In genomic region chr2:65153515-65153914, GRCh38 we compare ENCODE assay signal across 17 cellular contexts. TPM values are rescaled to one million over a fixed set of nuclear protein-coding genes. Genes with fewer than 3 reads are reported as not detected.
A peak's percentile ranks its signal among the peaks of the same experiment; 100 is the strongest.
DNase-seq lines count a peak whose midpoint lies in the region; ATAC-seq and TF ChIP-seq lines count a peak whose summit lies in the region.
"Had no signal": no experiment of that assay in that cellular context is flagged by ENCODE, and none has a peak within 500 bp of the region (broad histone marks: within the 10 kb centered on the region; RNA-seq: fewer than 3 reads in every experiment).

No MANE protein-coding gene starts in this region.

- H4K91ac ChIP-seq in neuronal stem cell (ENCODE audit: low read depth, low read length, poor library complexity) = no peak overlapping the region

- H3K79me1 ChIP-seq in neuronal stem cell (ENCODE audit: low read depth, low read length) = no peaks in the 10 kb centered on the region

- no peak for TF ChIP-seq RAD21 in HCT116 (IDR thresholded peaks at IDR 0.05; ENCODE audit: low read depth)

- H3K36me3 ChIP-seq in HCT116 (ENCODE audit: control insufficient read depth in 1 of 2, insufficient read depth in 2 of 2, low read length in 2 of 2) (no peaks in the 10 kb centered on the region), RWPE2 (ENCODE audit: low read depth) (no peaks in the 10 kb centered on the region), neuronal stem cell (replicated peaks in 1 of 2; ENCODE audit: control insufficient read depth in 2 of 2, insufficient read depth in 2 of 2, low read length in 2 of 2) (no peaks in the 10 kb centered on the region)
- H3K36me3 ChIP-seq: BLaER1 treated with 17β-estradiol and CSF1 and Interleukin-3, amounts not matched to agents 10 nM and 100 nM had no signal

- CTCF ChIA-PET in HCT116 (lab: Charles Lee) = no interaction called here

- RAD21 ChIA-PET in HCT116 (lab: Charles Lee; ENCODE audit: low non-redundant PET in 1 of 2, low total read pairs in 2 of 2, uncharacterized antibody in 2 of 2, unreplicated experiment in 2 of 2) = no interaction called here

- H3K9me3 ChIP-seq in HCT116 (ENCODE audit: control insufficient read depth in 1 of 2, insufficient read depth in 1 of 2, low read depth in 1 of 2, low read length in 2 of 2) (no peaks in the 10 kb centered on the region), RWPE2 (ENCODE audit: severe bottlenecking) (no peaks in the 10 kb centered on the region), neuronal stem cell (replicated peaks in 1 of 2; ENCODE audit: control insufficient read depth in 2 of 2, insufficient read depth in 1 of 2, low read depth in 1 of 2, low read length in 2 of 2) (no peaks in the 10 kb centered on the region)
- H3K9me3 ChIP-seq: BLaER1 treated with 17β-estradiol and CSF1 and Interleukin-3, amounts not matched to agents 10 nM and 100 nM had no signal

- TF ChIP-seq CTCF in HCT116 (IDR thresholded peaks at IDR 0.05 in 2 of 3, conservative IDR thresholded peaks at IDR 0.05 in 1 of 3; ENCODE audit: borderline replicate concordance in 1 of 3, insufficient read depth in 1 of 3, low read depth in 2 of 3, low read length in 2 of 3) (no peak), RWPE2 (IDR thresholded peaks at IDR 0.05; ENCODE audit: poor library complexity, severe bottlenecking) (no peak), fibroblast of mammary gland (conservative IDR thresholded peaks at IDR 0.05; ENCODE audit: control insufficient read depth, insufficient read depth, low read depth, low read length) (no peak)

- H3K4ac ChIP-seq in neuronal stem cell (ENCODE audit: low read length) = no peak overlapping the region

- intact Hi-C loops in HCT116 (cut with micrococcal nuclease) = no loop called here

- DNase-seq in A172 (ENCODE audit: low spot score) (peak; percentile 18), HCT116 (ENCODE audit: low read depth, low spot score) (no peak), RWPE2 (ENCODE audit: low spot score) (no peak), fibroblast of mammary gland (ENCODE audit: low read depth) (peak; percentile 17), neuronal stem cell (ENCODE audit: low spot score) (no peak), T-helper 9 cell (no peak)
- DNase-seq: DMS 273 treated with DMSO at 0.1 percent for 48 hours, KG1, NCI-H1092, NCI-H524, Right ventricle myocardium superior had no signal

- BruUV-seq in HCT116 (replicated peaks; lab: Mats Ljungman, UMichigan) = no TSS peak

- H2BK15ac ChIP-seq in neuronal stem cell (ENCODE audit: low read length) = no peak overlapping the region

- no peak overlapping the region for H2AK5ac ChIP-seq in neuronal stem cell (ENCODE audit: low read depth, low read length)

- POLR2A ChIA-PET in HCT116 (lab: Charles Lee) = no interaction called here

- H3K79me2 ChIP-seq in HCT116 (ENCODE audit: insufficient read depth, low read length) = no peaks in the 10 kb centered on the region

- peaks cover 0 to 18% of the 10 kb centered on the region in 2 experiments; a peak in 2 of 4 replicates for H3K4me1 ChIP-seq in HCT116 (ENCODE audit: control insufficient read depth in 1 of 2, insufficient read depth in 2 of 2, low read length in 2 of 2)
- no peaks in the 10 kb centered on the region for H3K4me1 ChIP-seq in RWPE2 (ENCODE audit: insufficient read depth, poor library complexity, severe bottlenecking)
- H3K4me1 ChIP-seq in neuronal stem cell (ENCODE audit: control insufficient read depth in 2 of 2, insufficient read depth in 1 of 2, low read depth in 1 of 2, low read length in 2 of 2) = peaks cover 0 to 2% of the 10 kb centered on the region in 2 donors

- no peak overlapping the region for H4K8ac ChIP-seq in neuronal stem cell (ENCODE audit: low read depth, low read length)

- no peak for TF ChIP-seq POLR2A in HCT116 (IDR thresholded peaks at IDR 0.05; ENCODE audit: borderline replicate concordance, extremely low read depth, insufficient read depth, insufficient read length)

- H3K4me3 ChIP-seq in HCT116 (replicated peaks in 1 of 2; ENCODE audit: low read depth in 1 of 2, low read length in 2 of 2) (no peak overlapping the region), RWPE2 (ENCODE audit: severe bottlenecking) (no peak overlapping the region), fibroblast of mammary gland (ENCODE audit: control insufficient read depth, low read depth, low read length) (no peak overlapping the region), neuronal stem cell (ENCODE audit: low read length in 2 of 2) (no peak overlapping the region)
- H3K4me3 ChIP-seq: BLaER1 treated with 17β-estradiol and CSF1 and Interleukin-3, amounts not matched to agents 10 nM and 100 nM; SK-N-MC had no signal

- WGBS in neuronal stem cell (ENCODE audit: extremely low coverage in 2 of 2, insufficient read length in 2 of 2, insufficient replicate concordance in 1 of 2), 2 donors = no CpG with 5 or more reads among the region's 3 CpGs

- no peaks in the 10 kb centered on the region for H4K20me1 ChIP-seq in HCT116 (ENCODE audit: insufficient read depth)
- H4K20me1 ChIP-seq: BLaER1 treated with 17β-estradiol and CSF1 and Interleukin-3, amounts not matched to agents 10 nM and 100 nM had no signal

- no peak overlapping the region for H3K9ac ChIP-seq in HCT116 (ENCODE audit: low read length)
- H3K9ac ChIP-seq in neuronal stem cell (ENCODE audit: low read depth, low read length, poor library complexity) = no peak overlapping the region
- H3K9ac ChIP-seq: BLaER1 treated with 17β-estradiol and CSF1 and Interleukin-3, amounts not matched to agents 10 nM and 100 nM had no signal

- no peak overlapping the region for H2BK5ac ChIP-seq in neuronal stem cell (ENCODE audit: low read length)

- H2BK120ac ChIP-seq in neuronal stem cell (ENCODE audit: low read depth, low read length) = no peak overlapping the region

- H2BK12ac ChIP-seq in neuronal stem cell (ENCODE audit: low read length) = no peak overlapping the region

- no peaks in the 10 kb centered on the region for H3K9me2 ChIP-seq in HCT116 (ENCODE audit: insufficient read depth)

- no peak overlapping the region for H3K23ac ChIP-seq in neuronal stem cell (ENCODE audit: low read depth, low read length, poor library complexity)

- H3K18ac ChIP-seq in neuronal stem cell (ENCODE audit: low read length) = no peak overlapping the region

- no peaks in the 10 kb centered on the region for H3K27me3 ChIP-seq in HCT116 (ENCODE audit: insufficient read depth, low read length)
- H3K27me3 ChIP-seq in RWPE2 (ENCODE audit: insufficient read depth, poor library complexity, severe bottlenecking) = no peaks in the 10 kb centered on the region
- H3K27me3 ChIP-seq in neuronal stem cell (ENCODE audit: control insufficient read depth in 3 of 3, insufficient read depth in 3 of 3, low read depth in 1 of 3, low read length in 3 of 3) = no peaks in the 10 kb centered on the region
- H3K27me3 ChIP-seq: BLaER1 treated with 17β-estradiol and CSF1 and Interleukin-3, amounts not matched to agents 10 nM and 100 nM had no signal

- H3K27ac ChIP-seq in HCT116 (ENCODE audit: low read depth, low read length) (no peak overlapping the region), RWPE2 (ENCODE audit: poor library complexity, severe bottlenecking) (no peak overlapping the region), neuronal stem cell (replicated peaks; ENCODE audit: low read length) (no peak overlapping the region)
- H3K27ac ChIP-seq: BLaER1 treated with 17β-estradiol and CSF1 and Interleukin-3, amounts not matched to agents 10 nM and 100 nM; HL-60; SK-N-MC had no signal

- no peak overlapping the region for H3K14ac ChIP-seq in neuronal stem cell (ENCODE audit: low read length)

- H2AFZ ChIP-seq in HCT116 (ENCODE audit: low read depth, low read length, poor library complexity, severe bottlenecking) = no peak overlapping the region
- H2AFZ ChIP-seq in neuronal stem cell (ENCODE audit: low read length) = no peak overlapping the region

- ATAC-seq in HCT116 (no peak), RWPE2 (ENCODE audit: low read depth) (peak; percentile 90), GM21723 (IDR thresholded peaks at IDR 0.05; ENCODE audit: unreplicated experiment) (no peak), GM19328 (IDR thresholded peaks at IDR 0.05; ENCODE audit: unreplicated experiment) (no peak)
- ATAC-seq: Panc1 had no signal

- no peak overlapping the region for H3K4me2 ChIP-seq in HCT116 (ENCODE audit: low read length)
- H3K4me2 ChIP-seq in neuronal stem cell (ENCODE audit: insufficient read depth, low read length, poor library complexity, severe bottlenecking) = no peak overlapping the region
- H3K4me2 ChIP-seq: BLaER1 treated with 17β-estradiol and CSF1 and Interleukin-3, amounts not matched to agents 10 nM and 100 nM had no signal

TF ChIP-seq in HCT116, 20 proteins besides CTCF, POLR2A, EP300 and RAD21:
- TF ChIP-seq JUND (IDR thresholded peaks at IDR 0.05) = no peak
- 0 out of 2 replicates have a peak, but pooled peaks have one; percentile 14 for TF ChIP-seq SP1 (IDR thresholded peaks at IDR 0.05; ENCODE audit: low read depth)
- no peak for TF ChIP-seq CBX3 (IDR thresholded peaks at IDR 0.05; ENCODE audit: low read depth)
- TF ChIP-seq ZBTB33 (IDR thresholded peaks at IDR 0.05; ENCODE audit: extremely low read depth, insufficient replicate concordance, low read length) = no peak
- TF ChIP-seq ELF1 (IDR thresholded peaks at IDR 0.05; ENCODE audit: borderline replicate concordance, low read depth) = no peak

RNA-seq across cellular contexts. Expression of gene RAB1A, which starts 23.6 kb away (rescaled TPM):
- 143 and 156 TPM in 2 replicates for total RNA-seq in A172 (2014; rRNA removed; shearing (Covaris generic))
- total RNA-seq in HCT116 (2021; ENCODE audit: unreplicated experiment) = 131 TPM
- 116 and 117 TPM in 2 replicates for polyA plus RNA-seq in HCT116 (2012)
- polyA plus RNA-seq in neuronal stem cell (2013, experiment 1 of 2) = 146 TPM
- polyA plus RNA-seq in neuronal stem cell (2013, experiment 2 of 2) = 149 TPM

Comparison
In these comparisons a context has a peak if more than half of its experiments do, and no peak if none do; other contexts are left out.
1. DNase-seq: peak in A172 (single experiment) and fibroblast of mammary gland (single experiment); none in HCT116 (single experiment), RWPE2 (single experiment), neuronal stem cell (single experiment) and T-helper 9 cell (single experiment).